In the genomic region with DNA sequence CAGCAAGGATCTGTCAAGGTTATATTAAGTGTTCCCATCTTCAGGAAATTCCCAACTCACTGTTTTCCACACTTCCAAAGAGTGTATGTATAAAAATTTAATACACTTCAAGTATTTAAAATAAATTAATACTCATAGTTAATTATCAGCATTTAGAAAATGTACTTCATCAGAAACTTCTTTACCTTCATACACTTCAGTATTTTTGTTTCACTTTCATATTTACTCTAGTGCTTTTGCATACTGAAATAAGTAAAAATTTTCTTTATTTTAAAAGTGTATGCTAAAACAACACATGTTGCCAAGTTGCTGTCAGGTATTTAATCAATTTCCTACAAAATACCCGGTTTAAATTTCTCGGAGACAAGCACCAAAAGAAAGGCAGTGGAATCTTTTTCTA, we compare ENCODE assay signal across 10 cellular contexts. TPM values are rescaled to one million over a fixed set of nuclear protein-coding genes. Genes with fewer than 3 reads are reported as not detected.
DNase-seq lines count a peak whose midpoint lies in the region; ATAC-seq and TF ChIP-seq lines count a peak whose summit lies in the region.
"Had no signal": no experiment of that assay in that cellular context is flagged by ENCODE, and none has a peak within 500 bp of the region (broad histone marks: within the 10 kb centered on the region; RNA-seq: fewer than 3 reads in every experiment).

No MANE protein-coding gene starts in this region.

- H3K27me3 Mint-ChIP-seq in stimulated activated naive CD8-positive, alpha-beta T cell treated with anti-CD3 and anti-CD28 coated beads, Interleukin-15, Interleukin-2, amounts not matched to agents 100 ng/mL and 50 ng/mL, for 24 hours: no peaks in the 10 kb centered on the region

- H4K20me1 ChIP-seq in KMS-11 (ENCODE audit: insufficient read depth) (peaks cover 11% of the 10 kb centered on the region; the same call in 1 of the 2 replicates), fibroblast of lung (ENCODE audit: control insufficient read depth, extremely low read depth, insufficient read depth, low read length) (no peaks in the 10 kb centered on the region)

- TF ChIP-seq CTCF in KMS-11 (conservative IDR thresholded peaks at IDR 0.05; ENCODE audit: low read depth, low read length): no peak
- no peak for TF ChIP-seq CTCF in fibroblast of lung (conservative IDR thresholded peaks at IDR 0.05 in 1 of 2, IDR thresholded peaks at IDR 0.05 in 1 of 2; ENCODE audit: low read depth in 1 of 2, low read length in 2 of 2)
- TF ChIP-seq CTCF in thyroid gland (IDR thresholded peaks at IDR 0.05): no peak

- WGBS in thyroid gland, 2 donors: 52 to 65% methylated on average over 2 of the region's 2 CpGs

- no peak for TF ChIP-seq POLR2A in thyroid gland (IDR thresholded peaks at IDR 0.05)

- no peak for DNase-seq in stimulated activated naive CD8-positive, alpha-beta T cell treated with anti-CD3 and anti-CD28 coated beads, Interleukin-15, Interleukin-2, amounts not matched to agents 100 U/mL and 50 U/mL, for 24 hours
- DNase-seq in fibroblast of lung (ENCODE audit: low read depth in 2 of 2): peak; percentile 6 to 26
- no peak for DNase-seq in NCI-H446 (lab: John Stamatoyannopoulos, UW)
- no peak for DNase-seq in thyroid gland
- no peak for DNase-seq in NCI-H1105 (lab: John Stamatoyannopoulos, UW)
- DNase-seq in NCI-H526 (lab: John Stamatoyannopoulos, UW): no peak
- DNase-seq: NCI-H510A treated with DMSO at 0.1 percent for 48 hours had no signal

- H3K27ac Mint-ChIP-seq in stimulated activated naive CD8-positive, alpha-beta T cell treated with anti-CD3 and anti-CD28 coated beads, Interleukin-15, Interleukin-2, amounts not matched to agents 100 ng/mL and 50 ng/mL, for 24 hours: peak overlapping the region; percentile 34

- H3K36me3 ChIP-seq in KMS-11 (ENCODE audit: insufficient read depth) (no peaks in the 10 kb centered on the region), fibroblast of lung (ENCODE audit: control insufficient read depth, insufficient read depth, low read length) (no peaks in the 10 kb centered on the region), thyroid gland (no peaks in the 10 kb centered on the region)
- H3K36me3 ChIP-seq: cardiac muscle cell had no signal

- H3K4me3 ChIP-seq in KMS-11 (IDR thresholded peaks at IDR 0.05; ENCODE audit: insufficient read depth, low read depth, low read length) (no peak overlapping the region), fibroblast of lung (replicated peaks in 1 of 4; ENCODE audit: control extremely low read depth in 1 of 4, insufficient read depth in 1 of 4, low read depth in 3 of 4, low read length in 4 of 4) (peak overlapping the region; percentile 23 to 80 (median 51)), thyroid gland (replicated peaks in 1 of 3) (no peak overlapping the region)
- H3K4me3 ChIP-seq: cardiac muscle cell had no signal

- peak overlapping the region; percentile 91 for H3K4me2 ChIP-seq in KMS-11
- peak overlapping the region; percentile 62 for H3K4me2 ChIP-seq in fibroblast of lung (ENCODE audit: extremely low read depth, insufficient read depth, low read length)

- peaks cover 15% of the 10 kb centered on the region for H3K36me3 Mint-ChIP-seq in stimulated activated naive CD8-positive, alpha-beta T cell treated with anti-CD3 and anti-CD28 coated beads, Interleukin-15, Interleukin-2, amounts not matched to agents 100 ng/mL and 50 ng/mL, for 24 hours (ENCODE audit: low read depth)

- no peak for ATAC-seq in stimulated activated naive CD8-positive, alpha-beta T cell treated with anti-CD3 and anti-CD28 coated beads, Interleukin-15, Interleukin-2, amounts not matched to agents 100 U/mL and 50 U/mL, for 24 hours

- intact Hi-C loops in thyroid gland (cut with DNase I): no loop called here

- peaks cover 72% of the 10 kb centered on the region for H3K4me1 Mint-ChIP-seq in stimulated activated naive CD8-positive, alpha-beta T cell treated with anti-CD3 and anti-CD28 coated beads, Interleukin-15, Interleukin-2, amounts not matched to agents 100 ng/mL and 50 ng/mL, for 24 hours (ENCODE audit: low read depth)

- no peak overlapping the region for H2AFZ ChIP-seq in KMS-11 (ENCODE audit: low read depth)
- H2AFZ ChIP-seq in fibroblast of lung (ENCODE audit: low read length): no peak overlapping the region

- H3K79me2 ChIP-seq in KMS-11 (ENCODE audit: insufficient read depth, low read depth) (peaks cover 74% of the 10 kb centered on the region), fibroblast of lung (ENCODE audit: control insufficient read depth, insufficient read depth, low read length) (peaks cover 40% of the 10 kb centered on the region)

- peak overlapping the region; percentile 49; the same call in 1 of the 2 replicates for H3K27ac ChIP-seq in KMS-11
- H3K27ac ChIP-seq in fibroblast of lung (ENCODE audit: insufficient read depth, low read length): peak overlapping the region; percentile 52
- H3K27ac ChIP-seq in thyroid gland: peak overlapping the region in 1 of 3 donors; percentile 19
- H3K27ac ChIP-seq: cardiac muscle cell had no signal

- peak overlapping the region; percentile 16; the same call in 1 of the 2 replicates for H3K9ac ChIP-seq in KMS-11
- no peak overlapping the region for H3K9ac ChIP-seq in fibroblast of lung (ENCODE audit: insufficient read depth, low read length)

- H3K4me1 ChIP-seq in KMS-11 (ENCODE audit: low read depth, poor library complexity, severe bottlenecking) (peaks cover 26% of the 10 kb centered on the region), fibroblast of lung (ENCODE audit: control insufficient read depth, extremely low read depth, insufficient read depth, low read length) (no peaks in the 10 kb centered on the region), thyroid gland (peaks cover 14 to 22% of the 10 kb centered on the region in 2 donors)

- H3K4me3 Mint-ChIP-seq in stimulated activated naive CD8-positive, alpha-beta T cell treated with anti-CD3 and anti-CD28 coated beads, Interleukin-15, Interleukin-2, amounts not matched to agents 100 ng/mL and 50 ng/mL, for 24 hours: peak overlapping the region; percentile 62

- H3K9me3 ChIP-seq in fibroblast of lung (ENCODE audit: control insufficient read depth, insufficient read depth, low read depth, low read length) (no peaks in the 10 kb centered on the region), thyroid gland (no peaks in the 10 kb centered on the region)

- no peaks in the 10 kb centered on the region for H3K27me3 ChIP-seq in KMS-11 (ENCODE audit: insufficient read depth, low read depth)
- no peaks in the 10 kb centered on the region for H3K27me3 ChIP-seq in fibroblast of lung (ENCODE audit: control insufficient read depth, insufficient read depth, low read length)
- H3K27me3 ChIP-seq in thyroid gland: no peaks in the 10 kb centered on the region
- H3K27me3 ChIP-seq: cardiac muscle cell had no signal

- no peaks in the 10 kb centered on the region for H3K9me3 Mint-ChIP-seq in stimulated activated naive CD8-positive, alpha-beta T cell treated with anti-CD3 and anti-CD28 coated beads, Interleukin-15, Interleukin-2, amounts not matched to agents 100 ng/mL and 50 ng/mL, for 24 hours

RNA-seq across cellular contexts. Expression of gene RICTOR, which starts 16.5 kb away (rescaled TPM):
- 25.2 and 26.3 TPM in 2 replicates for total RNA-seq in fibroblast of lung
- polyA plus RNA-seq in fibroblast of lung: 9.1 and 17.1 TPM in 2 replicates
- 3.9 and 7.6 TPM in 2 replicates for polyA plus RNA-seq in fibroblast of lung (2012)
- 12.3 and 22.2 TPM in 2 replicates for polyA minus RNA-seq in fibroblast of lung (ENCODE audit: low replicate concordance)
- total RNA-seq in thyroid gland: 10 to 100 TPM; 47.8 to 87.5 (median 51.2) TPM

Comparison
In these comparisons a context has a peak if more than half of its experiments do, and no peak if none do; other contexts are left out.
1. DNase-seq: peak in fibroblast of lung (2 of 2); none in stimulated activated naive CD8-positive, alpha-beta T cell treated with anti-CD3 and anti-CD28 coated beads, Interleukin-15, Interleukin-2, amounts not matched to agents 100 U/mL and 50 U/mL, for 24 hours (single experiment), NCI-H446 (0 of 2), thyroid gland (0 of 2), NCI-H1105 (single experiment) and NCI-H526 (0 of 2).
2. H3K4me3 ChIP-seq: peak in fibroblast of lung (4 of 4); none in KMS-11 (single experiment) and thyroid gland (0 of 3).